ENCODE assay signal across 14 cellular contexts in genomic region chr21:16794944-16795343, GRCh38.
DNase-seq lines count a peak whose midpoint lies in the region; ATAC-seq, FAIRE-seq and TF ChIP-seq lines count a peak whose summit lies in the region.
"Had no signal": no experiment of that assay in that cellular context is flagged by ENCODE, and none has a peak within 500 bp of the region (broad histone marks: within the 10 kb centered on the region; RNA-seq: fewer than 3 reads in every experiment).

No MANE protein-coding gene starts in this region.

- no peak overlapping the region for H3K4me2 ChIP-seq in HepG2 (ENCODE audit: low read depth, low read length)

- H3K36me3 ChIP-seq in HepG2 (replicated peaks in 1 of 2; ENCODE audit: control insufficient read depth in 1 of 2, insufficient read depth in 2 of 2, low read length in 2 of 2) (no peaks in the 10 kb centered on the region), right lobe of liver (no peaks in the 10 kb centered on the region), uterus (no peaks in the 10 kb centered on the region)
- H3K36me3 ChIP-seq: BE2C, colonic mucosa, neutrophil had no signal

- POLR2A ChIA-PET in HepG2 (lab: Yijun Ruan, JAX): no interaction called here

- H2AFZ ChIP-seq in HepG2 (ENCODE audit: low read length): no peak overlapping the region

- ATAC-seq in HepG2 (no peak), right lobe of liver (no peak), GM19328 (IDR thresholded peaks at IDR 0.05; ENCODE audit: unreplicated experiment) (no peak)

- CTCF ChIA-PET in HepG2 (lab: Yijun Ruan, JAX; ENCODE audit: low intra/inter-chr PET ratio, low total read pairs): no interaction called here

- no peak for TF ChIP-seq POLR2A in HepG2 (IDR thresholded peaks at IDR 0.05; ENCODE audit: insufficient read depth in 1 of 2, low read depth in 2 of 2, low read length in 2 of 2)
- no peak for TF ChIP-seq POLR2A in right lobe of liver (IDR thresholded peaks at IDR 0.05)
- no peak for TF ChIP-seq POLR2A in uterus (IDR thresholded peaks at IDR 0.05)

- no peak overlapping the region for H3K27ac ChIP-seq in HepG2 (ENCODE audit: extremely low read length, insufficient read depth, low read length)
- no peak overlapping the region for H3K27ac ChIP-seq in right lobe of liver
- H3K27ac ChIP-seq in uterus: no peak overlapping the region
- H3K27ac ChIP-seq: colonic mucosa, neutrophil had no signal

- no peaks in the 10 kb centered on the region for H3K9me3 ChIP-seq in HepG2 (ENCODE audit: low read length)
- H3K9me3 ChIP-seq in right lobe of liver: no peaks in the 10 kb centered on the region
- no peaks in the 10 kb centered on the region for H3K9me3 ChIP-seq in uterus
- H3K9me3 ChIP-seq: BE2C, colonic mucosa, neutrophil had no signal

- no peak for TF ChIP-seq CTCF in HepG2 (CRISPR knock-in tag; IDR thresholded peaks at IDR 0.05)
- TF ChIP-seq CTCF in right lobe of liver (IDR thresholded peaks at IDR 0.05): no peak
- TF ChIP-seq CTCF in uterus (IDR thresholded peaks at IDR 0.05): no peak

- H3K4me1 ChIP-seq in HepG2 (ENCODE audit: insufficient read depth, low read length) (no peaks in the 10 kb centered on the region), right lobe of liver (no peaks in the 10 kb centered on the region), uterus (no peaks in the 10 kb centered on the region)
- H3K4me1 ChIP-seq: colonic mucosa had no signal

- no peaks in the 10 kb centered on the region for H4K20me1 ChIP-seq in HepG2 (ENCODE audit: insufficient read depth, low read length)

- H3K79me2 ChIP-seq in HepG2 (ENCODE audit: insufficient read depth, low read length): no peaks in the 10 kb centered on the region

- no peak for FAIRE-seq in HepG2 (lab: Jason Lieb, UNC)

- intact Hi-C loops in HepG2 (cut with micrococcal nuclease; ENCODE audit: unreplicated experiment) (no loop called here), right lobe of liver (cut with DNase I) (no loop called here), uterus (cut with DNase I; ENCODE audit: low total_unique reads) (no loop called here), posterior cingulate gyrus (cut with DNase I) (no loop called here), posterior vena cava (cut with DNase I) (no loop called here)

- H3K9ac ChIP-seq in HepG2 (ENCODE audit: insufficient read depth, low read depth, low read length): no peak overlapping the region

- BruUV-seq in HepG2 (replicated peaks; lab: Mats Ljungman, UMichigan): no TSS peak

- H3K4me3 ChIP-seq in HepG2 (replicated peaks in 1 of 3; ENCODE audit: insufficient read depth in 1 of 3, low read depth in 2 of 3, low read length in 3 of 3) (no peak overlapping the region), right lobe of liver (no peak overlapping the region), uterus (no peak overlapping the region)
- H3K4me3 ChIP-seq: colonic mucosa had no signal

- TF ChIP-seq EP300 in HepG2 (IDR thresholded peaks at IDR 0.05; ENCODE audit: low read depth in 2 of 2, low read length in 2 of 2): no peak
- no peak for TF ChIP-seq EP300 in HepG2 (CRISPR knock-in tag; IDR thresholded peaks at IDR 0.05; ENCODE audit: borderline replicate concordance)

- H3K27me3 ChIP-seq in HepG2 (ENCODE audit: control insufficient read depth in 1 of 2, insufficient read depth in 2 of 2, low read length in 2 of 2) (no peaks in the 10 kb centered on the region), right lobe of liver (no peaks in the 10 kb centered on the region), uterus (no peaks in the 10 kb centered on the region)
- H3K27me3 ChIP-seq: BE2C, colonic mucosa, neutrophil had no signal

- DNase-seq in HepG2 (ENCODE audit: low spot score) (peak; percentile 3), right lobe of liver (no peak), amniotic stem cell (lab: John Stamatoyannopoulos, UW) (peak; percentile 50), glomerular visceral epithelial cell (ENCODE audit: extremely low spot score) (peak; percentile 77), uterus (peak; percentile 40 to 51), posterior cingulate gyrus (no peak), posterior vena cava (ENCODE audit: low spot score) (no peak)
- DNase-seq: activated T-cell treated with anti-CD3 and anti-CD28 coated beads for 4 hours, BE2C, colonic mucosa, Karpas-422, NCI-H69 had no signal

- in situ Hi-C loops in HepG2 (cut with HindIII; ENCODE audit: extremely low pct_ligation_motif_present, low pct_unique_long_range_greater_than_20kb): no loop called here

- no peak for TF ChIP-seq RAD21 in HepG2 (CRISPR knock-in tag; IDR thresholded peaks at IDR 0.05)

- WGBS in HepG2 (ENCODE audit: low lambda C conversion rate): 0% methylated on average over 3 of the region's 3 CpGs
- 70% methylated on average over 3 of the region's 3 CpGs for WGBS in right lobe of liver (ENCODE audit: insufficient coverage, low coverage, low lambda C conversion rate, missing lambda C conversion rate)

TF ChIP-seq in HepG2, 621 proteins besides CTCF, POLR2A, EP300 and RAD21:
- TF ChIP-seq ZNF24 (IDR thresholded peaks at IDR 0.05) (no peak), ZNF251 (CRISPR knock-in tag; IDR thresholded peaks at IDR 0.05) (no peak), ZNF34 (CRISPR knock-in tag; IDR thresholded peaks at IDR 0.05; ENCODE audit: borderline replicate concordance) (no peak), FOSL2 (CRISPR knock-in tag; IDR thresholded peaks at IDR 0.05) (peak; percentile 39; the same call in 1 of the 2 replicates), ZUFSP (CRISPR knock-in tag; IDR thresholded peaks at IDR 0.05; ENCODE audit: borderline replicate concordance) (no peak)

Comparison
In these comparisons a context has a peak if more than half of its experiments do, and no peak if none do; other contexts are left out.
1. DNase-seq: peak in HepG2 (single experiment), amniotic stem cell (single experiment), glomerular visceral epithelial cell (single experiment) and uterus (2 of 2); none in right lobe of liver (0 of 3), posterior cingulate gyrus (0 of 10) and posterior vena cava (single experiment).